In the genomic region with DNA sequence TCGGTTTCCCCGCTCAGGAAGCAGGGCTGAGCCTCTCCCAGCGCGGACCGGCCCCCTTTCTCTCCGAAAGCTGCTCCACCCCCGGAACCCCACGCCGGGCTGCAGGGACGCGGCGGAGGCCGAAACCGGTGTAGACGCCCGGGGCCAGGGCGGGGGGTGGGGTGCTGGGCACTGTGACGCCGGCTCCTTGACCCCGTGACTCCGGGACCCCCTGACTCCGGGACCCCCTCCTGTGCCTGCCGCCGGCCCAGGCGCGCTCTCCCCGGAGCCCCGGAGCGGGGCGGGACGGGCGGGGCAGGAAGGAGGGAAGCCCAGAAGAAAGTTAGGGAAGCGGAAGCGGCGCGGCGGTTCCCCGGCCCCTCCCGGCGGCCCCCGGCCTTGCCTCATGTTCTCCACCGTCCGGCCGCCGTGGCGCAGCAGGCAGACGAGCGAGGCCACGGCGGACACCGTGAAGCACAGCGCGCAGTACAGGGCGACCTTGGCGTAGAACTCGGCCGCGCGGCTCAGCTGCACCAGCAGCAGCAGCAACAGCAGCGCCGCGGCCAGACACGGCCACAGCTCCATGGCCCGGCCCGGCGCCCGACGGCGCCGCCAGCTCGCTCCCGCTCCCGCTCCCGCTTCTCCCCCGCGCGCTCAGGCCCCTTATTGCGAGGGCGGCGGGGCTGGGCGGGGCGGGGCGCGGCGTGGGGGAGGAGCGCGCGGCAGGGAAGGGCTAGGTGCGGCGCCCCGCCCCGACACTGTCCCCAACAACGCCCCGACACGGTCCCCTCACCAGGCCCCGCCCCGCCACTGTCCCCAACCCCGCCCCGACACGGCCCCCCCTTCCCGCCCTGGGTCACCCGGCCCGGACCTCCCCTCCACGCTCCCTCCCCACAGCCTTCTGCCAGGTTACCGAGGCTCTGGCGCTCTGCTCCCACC, we compare ENCODE assay signal across 8 cellular contexts. TPM values are rescaled to one million over a fixed set of nuclear protein-coding genes. Genes with fewer than 3 reads are reported as not detected.
DNase-seq lines count a peak whose midpoint lies in the region; ATAC-seq, FAIRE-seq and TF ChIP-seq lines count a peak whose summit lies in the region.

A gene (minus strand): TSS at position 664 of the 918 bp plus-strand sequence. CDS start 100 bp downstream, at position 564.

- ATAC-seq in HG02885 (IDR thresholded peaks at IDR 0.05; ENCODE audit: poor library complexity, unreplicated experiment) = peak; percentile 62

- H3K4me3 ChIP-seq in endothelial cell of umbilical vein (replicated peaks in 1 of 3; ENCODE audit: insufficient read depth in 1 of 3, low read depth in 1 of 3, low read length in 3 of 3) (peak within 1 kb of the TSS; percentile 59 to 79 (median 75)), muscle layer of colon (ENCODE audit: low read depth in 1 of 2, low read length in 2 of 2) (peak within 1 kb of the TSS; percentile 67 to 90)

- DNase-seq in GM12891 (ENCODE audit: insufficient read length, low spot score) (peak; percentile 95), NCI-H774 (lab: John Stamatoyannopoulos, UW) (peak; percentile 83), endothelial cell of umbilical vein (ENCODE audit: low read depth, low spot score) (peak; percentile 43), midbrain (lab: John Stamatoyannopoulos, UW) (no peak)
- DNase-seq in activated CD8-positive, alpha-beta memory T cell treated with anti-CD3 and anti-CD28 coated beads for 48 hours (ENCODE audit: low read depth in 2 of 3, low spot score in 2 of 3) = peak; percentile 23 to 44 (median 34)
- DNase-seq in stimulated activated naive CD4-positive, alpha-beta T cell treated with Interleukin-2 at 50 U/mL for 16 hours (lab: John Stamatoyannopoulos, UW) = peak; percentile 66

- no peaks in the 10 kb centered on the region for H3K27me3 ChIP-seq in endothelial cell of umbilical vein (ENCODE audit: control insufficient read depth in 2 of 2, insufficient read depth in 2 of 2, low read length in 2 of 2)
- no peaks in the 10 kb centered on the region for H3K27me3 ChIP-seq in muscle layer of colon (ENCODE audit: control insufficient read depth in 1 of 2, insufficient read depth in 2 of 2, low read length in 2 of 2)

- H3K27ac ChIP-seq in endothelial cell of umbilical vein (ENCODE audit: insufficient read depth, low read depth, low read length) = peak within 1 kb of the TSS; percentile 24
- H3K27ac ChIP-seq in muscle layer of colon (ENCODE audit: low read depth, low read length) = peak within 1 kb of the TSS; percentile 73

- H3K36me3 ChIP-seq in endothelial cell of umbilical vein (ENCODE audit: control insufficient read depth in 2 of 2, extremely low read depth in 1 of 2, insufficient read depth in 2 of 2, low read length in 2 of 2) (peaks cover 0 to 4% of the 10 kb centered on the region in 2 experiments), muscle layer of colon (ENCODE audit: insufficient read depth, low read length) (no peaks in the 10 kb centered on the region)

- H3K9me3 ChIP-seq in endothelial cell of umbilical vein (replicated peaks; ENCODE audit: control insufficient read depth, insufficient read depth, low read length) (no peaks in the 10 kb centered on the region), muscle layer of colon (ENCODE audit: low read length) (no peaks in the 10 kb centered on the region)

- H3K79me2 ChIP-seq in endothelial cell of umbilical vein (ENCODE audit: control insufficient read depth, insufficient read depth, low read length) = peaks cover 44% of the 10 kb centered on the region

- FAIRE-seq in GM12891 (lab: Jason Lieb, UNC) (peak; percentile 51), endothelial cell of umbilical vein (lab: Jason Lieb, UNC) (peak; percentile 62)

- intact Hi-C loops in endothelial cell of umbilical vein (cut with micrococcal nuclease) = loop anchor here (2.0 kb wide), 1 partner anchor 26 kb away; a partner anchor contains a TSS

- peak within 1 kb of the TSS; percentile 79 for H3K4me2 ChIP-seq in endothelial cell of umbilical vein (ENCODE audit: insufficient read depth, low read length)

- BruUV-seq in endothelial cell of umbilical vein (replicated peaks; lab: Mats Ljungman, UMichigan) = no TSS peak

- TF ChIP-seq POLR2A in GM12891 (IDR thresholded peaks at IDR 0.05; ENCODE audit: low read depth, low read length) (no peak), endothelial cell of umbilical vein (IDR thresholded peaks at IDR 0.05; ENCODE audit: low read depth, low read length) (peak; percentile 49)

- H4K20me1 ChIP-seq in endothelial cell of umbilical vein (replicated peaks; ENCODE audit: control insufficient read depth, extremely low read depth, insufficient read depth, low read length) = no peaks in the 10 kb centered on the region

- dilution Hi-C loops in endothelial cell of umbilical vein (cut with MboI; ENCODE audit: extremely low pct_ligation_motif_present, low sequenced_read_pairs) = no loop called here

- no peaks in the 10 kb centered on the region for H3K9me1 ChIP-seq in endothelial cell of umbilical vein (replicated peaks; ENCODE audit: control insufficient read depth, extremely low read depth, insufficient read depth, low read length)

- H2AFZ ChIP-seq in endothelial cell of umbilical vein (ENCODE audit: low read depth, low read length) = peak within 1 kb of the TSS; percentile 34

- H3K4me1 ChIP-seq in endothelial cell of umbilical vein (ENCODE audit: control insufficient read depth, extremely low read depth, insufficient read depth, low read length) (peaks cover 13% of the 10 kb centered on the region), muscle layer of colon (ENCODE audit: insufficient read depth, low read length) (peaks cover 36% of the 10 kb centered on the region)

- CTCF ChIA-PET in endothelial cell of umbilical vein (lab: Charles Lee) = interaction anchor here (1.0 to 2.0 kb wide), 3 partner anchors 8 to 56 kb away, joined by 3 to 5 read pairs (median 4); a partner anchor contains a TSS

- peak within 1 kb of the TSS; percentile 71 for H3K9ac ChIP-seq in endothelial cell of umbilical vein (replicated peaks; ENCODE audit: extremely low read depth, insufficient read depth, low read length)
- H3K9ac ChIP-seq in muscle layer of colon (ENCODE audit: low read length) = peak within 1 kb of the TSS; percentile 49

- POLR2A ChIA-PET in endothelial cell of umbilical vein (lab: Charles Lee) = interaction anchor here (1.9 to 2.0 kb wide), 2 partner anchors 27 to 40 kb away, joined by 7 to 8 read pairs; no protein-coding TSS in a partner anchor

- TF ChIP-seq CTCF in endothelial cell of umbilical vein (IDR thresholded peaks at IDR 0.05; ENCODE audit: extremely low read depth in 1 of 2, insufficient read depth in 1 of 2, low read depth in 1 of 2, low read length in 2 of 2) = no peak

TF ChIP-seq in GM12891, 5 proteins besides CTCF, POLR2A, EP300 and RAD21:
- TF ChIP-seq POLR2AphosphoS5 (IDR thresholded peaks at IDR 0.05; ENCODE audit: low read depth, low read length) (no peak), PAX5 (IDR thresholded peaks at IDR 0.05; ENCODE audit: insufficient read depth, low read length, severe bottlenecking) (no peak)

TF ChIP-seq in endothelial cell of umbilical vein, 7 proteins besides CTCF, POLR2A, EP300 and RAD21:
- peak; percentile 72 for TF ChIP-seq POLR2AphosphoS5 (IDR thresholded peaks at IDR 0.05; ENCODE audit: insufficient read depth, low read depth, low read length)
- no peak for TF ChIP-seq GATA2 (IDR thresholded peaks at IDR 0.05; ENCODE audit: insufficient read depth, insufficient read length, low read depth, low read length)

RNA-seq across cellular contexts. Expression of the gene that starts here (rescaled TPM):
- 5.1 TPM for polyA plus RNA-seq in GM12891 (2012; ENCODE audit: low read depth, missing spikeins)
- total RNA-seq in endothelial cell of umbilical vein = 43.0 and 45.5 TPM in 2 replicates
- 55.3 and 72.1 TPM in 2 replicates for polyA plus RNA-seq in endothelial cell of umbilical vein
- 31.4 and 42.0 TPM in 2 replicates for polyA plus RNA-seq in endothelial cell of umbilical vein (2011; cell fraction: cytosol; rRNA removed)
- 33.3 and 33.9 TPM in 2 replicates for polyA plus RNA-seq in endothelial cell of umbilical vein (2011; cell fraction: nucleus; rRNA removed)
- 26.9 and 34.8 TPM in 2 replicates for polyA plus RNA-seq in endothelial cell of umbilical vein (2012)
- 25.6 and 28.5 TPM in 2 replicates for polyA minus RNA-seq in endothelial cell of umbilical vein
- 92.9 TPM for polyA minus RNA-seq in endothelial cell of umbilical vein (2011; cell fraction: cytosol; rRNA and poly(A)+ RNA removed)
- polyA minus RNA-seq in endothelial cell of umbilical vein (2011; cell fraction: nucleus; rRNA and poly(A)+ RNA removed) = 9.0 and 14.7 TPM in 2 replicates
